Comparison of ENCODE assay signal across 8 cellular contexts in genomic region chr3:150408232-150409124, GRCh38. TPM values are rescaled to one million over a fixed set of nuclear protein-coding genes. Genes with fewer than 3 reads are reported as not detected.
DNase-seq lines count a peak whose midpoint lies in the region; ATAC-seq and TF ChIP-seq lines count a peak whose summit lies in the region.

Gene TSC22D2 (plus strand): TSS chr3:150408298. CDS start chr3:150409351, 1,053 bp downstream.

- H3K4me3 ChIP-seq in right atrium auricular region (peak within 1 kb of the TSS; percentile 84 to 89), rectal smooth muscle tissue (ENCODE audit: low read length) (peak within 1 kb of the TSS; percentile 100), vagina (peak within 1 kb of the TSS; percentile 74 to 84)

- ATAC-seq in GM18498 (IDR thresholded peaks at IDR 0.05; ENCODE audit: unreplicated experiment) (peak; percentile 70), HG02840 (IDR thresholded peaks at IDR 0.05; ENCODE audit: low FRiP score, unreplicated experiment) (peak; percentile 69)

- TF ChIP-seq CTCF in right atrium auricular region (IDR thresholded peaks at IDR 0.05) (no peak), vagina (IDR thresholded peaks at IDR 0.05) (peak in 1 of 3 experiments; percentile 19)

- H3K36me3 ChIP-seq in right atrium auricular region (peaks cover 12% of the 10 kb centered on the region), rectal smooth muscle tissue (ENCODE audit: control insufficient read depth, insufficient read depth, low read length) (no peaks in the 10 kb centered on the region), vagina (no peaks in the 10 kb centered on the region)

- intact Hi-C loops in vagina (cut with DNase I), result loop anchor here (5.0 to 10.0 kb wide), 2 partner anchors 156 to 434 kb away; partner anchors contain the start of gene PFN2

- peak; percentile 92 for DNase-seq in NCI-H1417 treated with DMSO at 0.1 percent for 48 hours (lab: John Stamatoyannopoulos, UW)
- peak; percentile 92 to 97 (median 95) for DNase-seq in T-helper 2 cell
- peak; percentile 95 for DNase-seq in right atrium auricular region (ENCODE audit: low spot score)
- DNase-seq in vagina (ENCODE audit: extremely low spot score in 2 of 2), result peak in 1 of 2 donors; percentile 93

- H3K9ac ChIP-seq in rectal smooth muscle tissue (ENCODE audit: low read length), result peak within 1 kb of the TSS; percentile 98

- H3K27ac ChIP-seq in angular gyrus (ENCODE audit: low read depth, low read length), result peak within 1 kb of the TSS; percentile 98
- H3K27ac ChIP-seq in right atrium auricular region, result peak within 1 kb of the TSS; percentile 99 to 100
- peak within 1 kb of the TSS; percentile 99 for H3K27ac ChIP-seq in rectal smooth muscle tissue (ENCODE audit: low read depth, low read length)
- peak within 1 kb of the TSS; percentile 99 for H3K27ac ChIP-seq in vagina

- H3K4me1 ChIP-seq in right atrium auricular region (peaks cover 0 to 22% of the 10 kb centered on the region in 2 donors), rectal smooth muscle tissue (ENCODE audit: control insufficient read depth, insufficient read depth, low read length) (peaks cover 2% of the 10 kb centered on the region), vagina (peaks cover 30% of the 10 kb centered on the region)

- TF ChIP-seq POLR2A in vagina (IDR thresholded peaks at IDR 0.05), result peak; percentile 82 to 98

- H3K9me3 ChIP-seq in right atrium auricular region, result no peaks in the 10 kb centered on the region
- H3K9me3 ChIP-seq in vagina, result no peaks in the 10 kb centered on the region

- H3K27me3 ChIP-seq in right atrium auricular region (no peaks in the 10 kb centered on the region), rectal smooth muscle tissue (ENCODE audit: control insufficient read depth, insufficient read depth, low read length) (no peaks in the 10 kb centered on the region), vagina (no peaks in the 10 kb centered on the region)

RNA-seq across cellular contexts. Expression of gene TSC22D2, which starts in this region (rescaled TPM):
- total RNA-seq in right atrium auricular region (10 to 100 TPM; 18.1 to 23.5 TPM), vagina (35.6 TPM)
